16 cellular contexts compared by ENCODE assay signal in the genomic region with DNA sequence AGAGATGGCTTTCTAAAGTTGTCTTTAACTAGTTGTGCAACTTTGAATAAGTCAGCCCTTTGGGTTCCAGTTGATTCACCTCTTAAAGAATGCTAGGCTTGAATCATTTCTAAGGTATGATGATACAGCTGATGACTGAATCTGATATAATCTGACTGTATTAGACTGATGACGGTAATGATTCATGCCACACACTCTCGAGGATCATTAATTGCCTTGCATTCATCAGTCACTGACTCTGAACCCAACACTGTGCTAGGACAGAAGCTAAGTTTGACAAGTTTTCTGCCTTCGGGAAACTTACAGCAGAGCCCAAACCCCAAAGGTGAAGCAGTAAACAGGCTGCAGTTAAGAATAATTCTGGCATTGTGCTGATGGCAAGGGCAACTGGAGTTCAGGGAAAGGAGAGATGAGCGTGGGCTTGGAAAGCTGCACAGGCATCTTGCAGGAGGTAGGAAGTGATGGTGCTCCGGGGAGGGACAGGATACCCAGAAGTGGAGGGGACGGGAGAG. TPM values are rescaled to one million over a fixed set of nuclear protein-coding genes. Genes with fewer than 3 reads are reported as not detected.
DNase-seq lines count a peak whose midpoint lies in the region; ATAC-seq, FAIRE-seq and TF ChIP-seq lines count a peak whose summit lies in the region.
"Had no signal": no experiment of that assay in that cellular context is flagged by ENCODE, and none has a peak within 500 bp of the region (broad histone marks: within the 10 kb centered on the region; RNA-seq: fewer than 3 reads in every experiment).

No MANE protein-coding gene starts in this region.

- no peak overlapping the region for H2AFZ ChIP-seq in osteoblast (ENCODE audit: low read length)

- no peak for ATAC-seq in HG03196 (IDR thresholded peaks at IDR 0.05; ENCODE audit: unreplicated experiment)

- H2BK5ac ChIP-seq in mesendoderm (ENCODE audit: low read length), result no peak overlapping the region

- H3K27ac ChIP-seq in epithelial cell of prostate (peak overlapping the region; percentile 30), osteoblast (ENCODE audit: low read depth, low read length) (no peak overlapping the region), mesendoderm (ENCODE audit: low read depth, low read length) (no peak overlapping the region), uterus (no peak overlapping the region)
- H3K27ac ChIP-seq: adrenal gland, SJCRH30, stomach, VCaP had no signal

- H3K4ac ChIP-seq in mesendoderm (ENCODE audit: low read depth, low read length), result no peak overlapping the region

- H4K5ac ChIP-seq in mesendoderm (ENCODE audit: low read length), result no peak overlapping the region

- no peak overlapping the region for H3K56ac ChIP-seq in mesendoderm (ENCODE audit: low read length)

- peak; percentile 91 for DNase-seq in EH (ENCODE audit: low read depth)
- peak; percentile 96 for DNase-seq in RCC 7860 (ENCODE audit: low spot score)
- peak; percentile 78 for DNase-seq in epithelial cell of prostate (ENCODE audit: low read depth, low spot score)
- no peak for DNase-seq in osteoblast (ENCODE audit: insufficient read length, low spot score, missing footprints)
- DNase-seq in mesendoderm, result no peak
- no peak for DNase-seq in activated gamma-delta T cell (lab: John Stamatoyannopoulos, UW)
- DNase-seq in uterus, result no peak
- DNase-seq: adrenal gland; CD8-positive, alpha-beta memory T cell; NCI-H1092; NCI-H526; SJCRH30; stimulated activated CD4-positive, alpha-beta T cell treated with anti-CD3 and anti-CD28 coated beads, Interleukin-4, amount 100 ng/mL, for 4 hours; stomach had no signal

- H2AK5ac ChIP-seq in mesendoderm (ENCODE audit: low read length), result no peak overlapping the region

- FAIRE-seq in RCC 7860 (lab: Jason Lieb, UNC), result peak; percentile 99

- H3K18ac ChIP-seq in mesendoderm (ENCODE audit: low read length), result no peak overlapping the region

- H3K79me2 ChIP-seq in osteoblast (ENCODE audit: insufficient read depth, low read length) (no peaks in the 10 kb centered on the region), mesendoderm (ENCODE audit: control insufficient read depth, insufficient read depth, low read length) (no peaks in the 10 kb centered on the region)

- no CpG with 5 or more reads among the region's 6 CpGs for WGBS in mesendoderm (ENCODE audit: extremely low coverage, insufficient coverage, low lambda C conversion rate)

- no peak overlapping the region for H2BK15ac ChIP-seq in mesendoderm (replicated peaks; ENCODE audit: low read depth)

- TF ChIP-seq CTCF in osteoblast (IDR thresholded peaks at IDR 0.05; ENCODE audit: extremely low read depth, low read depth, low read length) (no peak), uterus (IDR thresholded peaks at IDR 0.05) (no peak)

- H4K20me1 ChIP-seq in osteoblast (ENCODE audit: insufficient read depth, low read length), result no peaks in the 10 kb centered on the region

- H3K79me1 ChIP-seq in mesendoderm (ENCODE audit: low read length), result no peaks in the 10 kb centered on the region

- TF ChIP-seq POLR2A in uterus (IDR thresholded peaks at IDR 0.05), result no peak

- H3K4me2 ChIP-seq in osteoblast (ENCODE audit: insufficient read depth, low read length), result peak overlapping the region; percentile 3
- H3K4me2 ChIP-seq in mesendoderm (ENCODE audit: low read length), result no peak overlapping the region

- H4K8ac ChIP-seq in mesendoderm (ENCODE audit: low read depth, low read length), result no peak overlapping the region

- H3K23ac ChIP-seq in mesendoderm (ENCODE audit: low read length), result no peak overlapping the region

- no peaks in the 10 kb centered on the region for H3K36me3 ChIP-seq in osteoblast (ENCODE audit: insufficient read depth, low read length)
- H3K36me3 ChIP-seq in mesendoderm (ENCODE audit: control insufficient read depth, insufficient read depth, low read length), result no peaks in the 10 kb centered on the region
- no peaks in the 10 kb centered on the region for H3K36me3 ChIP-seq in uterus
- H3K36me3 ChIP-seq: adrenal gland, SJCRH30, stomach had no signal

- H3K4me3 ChIP-seq in osteoblast (ENCODE audit: insufficient read depth, low read length) (no peak overlapping the region), mesendoderm (ENCODE audit: low read length) (no peak overlapping the region), uterus (no peak overlapping the region)
- H3K4me3 ChIP-seq: adrenal gland, SJCRH30, stomach had no signal

- H2BK120ac ChIP-seq in mesendoderm (ENCODE audit: low read depth, low read length), result no peak overlapping the region

- no peak overlapping the region for H3K9ac ChIP-seq in mesendoderm (ENCODE audit: low read length)

- H3K27me3 ChIP-seq in osteoblast (ENCODE audit: insufficient read depth, low read length) (no peaks in the 10 kb centered on the region), mesendoderm (ENCODE audit: insufficient read depth, low read length, poor library complexity) (no peaks in the 10 kb centered on the region), uterus (no peaks in the 10 kb centered on the region)
- H3K27me3 ChIP-seq: adrenal gland had no signal

- H3K9me3 ChIP-seq in osteoblast (ENCODE audit: low read depth, low read length) (no peaks in the 10 kb centered on the region), uterus (no peaks in the 10 kb centered on the region)
- H3K9me3 ChIP-seq: adrenal gland, SJCRH30, stomach had no signal

- intact Hi-C loops in uterus (cut with DNase I; ENCODE audit: low total_unique reads), result no loop called here

- H3K4me1 ChIP-seq in osteoblast (ENCODE audit: insufficient read depth, low read length), result peaks cover 5% of the 10 kb centered on the region
- no peaks in the 10 kb centered on the region for H3K4me1 ChIP-seq in mesendoderm (ENCODE audit: control insufficient read depth, low read depth, low read length)
- no peaks in the 10 kb centered on the region for H3K4me1 ChIP-seq in uterus
- H3K4me1 ChIP-seq: adrenal gland, SJCRH30, stomach had no signal

RNA-seq across cellular contexts. Expression of gene ASIC2, which starts 25.8 kb away (rescaled TPM):
- not detected in 2 replicates for total RNA-seq in osteoblast
- 2.0 TPM for polyA plus RNA-seq in mesendoderm (2013, experiment 1 of 2)
- polyA plus RNA-seq in mesendoderm (2013, experiment 2 of 2), result 2.1 TPM
- 1 to 10 TPM in 2 of 4 donors, not detected in 2; 1.2 to 1.4 TPM for total RNA-seq in uterus
- total RNA-seq: CD8-positive, alpha-beta memory T cell; SJCRH30 had no signal
- polyA plus RNA-seq: CD8-positive, alpha-beta memory T cell had no signal

Comparison
In these comparisons a context has a peak if more than half of its experiments do, and no peak if none do; other contexts are left out.
1. DNase-seq: peak in EH (single experiment), RCC 7860 (single experiment) and epithelial cell of prostate (single experiment); none in osteoblast (single experiment), mesendoderm (single experiment), activated gamma-delta T cell (single experiment) and uterus (0 of 2).